7 cellular contexts compared by ENCODE assay signal in the genomic region with DNA sequence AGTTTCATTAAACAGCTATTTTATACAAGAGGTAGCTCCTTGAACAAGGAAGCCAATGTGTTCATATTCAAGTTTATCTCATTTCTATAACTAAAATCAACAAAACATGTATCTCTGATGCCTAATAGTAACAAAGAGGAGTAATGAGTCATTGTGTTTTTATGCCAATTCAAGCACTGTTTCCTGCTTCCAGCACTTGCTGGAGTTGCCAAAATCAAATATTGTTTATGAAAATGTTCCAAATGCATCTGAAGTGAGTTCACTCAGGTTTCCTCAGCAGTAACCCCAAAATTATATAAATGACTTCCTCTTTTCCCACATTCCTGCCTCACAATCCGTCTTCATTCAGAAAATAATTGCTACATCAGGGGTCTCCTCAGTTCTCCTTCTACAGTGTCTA. TPM values are rescaled to one million over a fixed set of nuclear protein-coding genes. Genes with fewer than 3 reads are reported as not detected.
A peak's percentile ranks its signal among the peaks of the same experiment; 100 is the strongest.
DNase-seq lines count a peak whose midpoint lies in the region; TF ChIP-seq lines count a peak whose summit lies in the region.
"Not testable (repeated sequence)": the region's sequence is repeated elsewhere in the genome, so short reads cannot be mapped to it uniquely, and the experiment has no call there.

No MANE protein-coding gene starts in this region.

- H3K27me3 ChIP-seq in GM23248 (replicated peaks; ENCODE audit: insufficient read depth); fibroblast of lung (ENCODE audit: control insufficient read depth, insufficient read depth, low read length): not testable (repeated sequence)

- not testable (repeated sequence) for H3K4me3 ChIP-seq in GM23248; LNCaP clone FGC (ENCODE audit: low read depth, low read length); astrocyte of the cerebellum (ENCODE audit: low read depth, low read length); choroid plexus epithelial cell (ENCODE audit: low read depth, low read length); fibroblast of lung (replicated peaks in 1 of 4; ENCODE audit: control extremely low read depth in 1 of 4, insufficient read depth in 1 of 4, low read depth in 3 of 4, low read length in 4 of 4)

- not testable (repeated sequence) for H3K4me1 ChIP-seq in GM23248 (ENCODE audit: insufficient read depth); fibroblast of lung (ENCODE audit: control insufficient read depth, extremely low read depth, insufficient read depth, low read length)

- H2AFZ ChIP-seq in GM23248; fibroblast of lung (ENCODE audit: low read length): not testable (repeated sequence)

- H3F3A ChIP-seq in GM23248 (ENCODE audit: insufficient read depth): not testable (repeated sequence)

- H3K79me2 ChIP-seq in GM23248 (ENCODE audit: insufficient read depth); fibroblast of lung (ENCODE audit: control insufficient read depth, insufficient read depth, low read length): not testable (repeated sequence)

- WGBS in GM23248 (ENCODE audit: low coverage in 1 of 2, low lambda C conversion rate in 2 of 2, missing lambda C conversion rate in 2 of 2), 2 experiments: 33 to 67% methylated on average over 1 of the region's 1 CpG

- not testable (repeated sequence) for TF ChIP-seq CTCF in AG09319 (IDR thresholded peaks at IDR 0.05; ENCODE audit: low read depth, low read length); LNCaP clone FGC (IDR thresholded peaks at IDR 0.05; ENCODE audit: control insufficient read depth, extremely low read depth, insufficient read depth); astrocyte of the cerebellum (IDR thresholded peaks at IDR 0.05; ENCODE audit: low read depth, low read length, missing control alignments); choroid plexus epithelial cell (conservative IDR thresholded peaks at IDR 0.05; ENCODE audit: low read depth, low read length); fibroblast of lung (conservative IDR thresholded peaks at IDR 0.05 in 1 of 2, IDR thresholded peaks at IDR 0.05 in 1 of 2; ENCODE audit: low read depth in 1 of 2, low read length in 2 of 2)

- in situ Hi-C loops in GM23248 (cut with MboI); astrocyte of the cerebellum (cut with HindIII; ENCODE audit: low sequenced_read_pairs): not testable (repeated sequence)

- peaks cover 33% of the 10 kb centered on the region; the same call in 1 of the 2 replicates for H3K36me3 ChIP-seq in GM23248 (ENCODE audit: low read depth)
- H3K36me3 ChIP-seq in fibroblast of lung (ENCODE audit: control insufficient read depth, insufficient read depth, low read length): not testable (repeated sequence)

- H3K9me2 ChIP-seq in GM23248 (ENCODE audit: insufficient read depth): not testable (repeated sequence)

- DNase-seq in AG09319 (ENCODE audit: extremely low read depth, low read depth): peak; percentile 2
- peak; percentile 13 for DNase-seq in GM23248
- DNase-seq in LNCaP clone FGC (ENCODE audit: low read depth): peak; percentile 2
- DNase-seq in astrocyte of the cerebellum (ENCODE audit: low read depth): peak; percentile 24
- peak; percentile 44 for DNase-seq in choroid plexus epithelial cell (ENCODE audit: low read depth)
- DNase-seq in fibroblast of lung (ENCODE audit: low read depth in 2 of 2): peak; percentile 50
- peak; percentile 54 for DNase-seq in glomerular endothelial cell (ENCODE audit: extremely low read depth, low read depth, low spot score)

- not testable (repeated sequence) for H4K20me1 ChIP-seq in GM23248 (ENCODE audit: insufficient read depth); fibroblast of lung (ENCODE audit: control insufficient read depth, extremely low read depth, insufficient read depth, low read length)

- H3K27ac ChIP-seq in GM23248; fibroblast of lung (ENCODE audit: insufficient read depth, low read length): not testable (repeated sequence)

- not testable (repeated sequence) for H3K9me3 ChIP-seq in GM23248 (ENCODE audit: low read depth); fibroblast of lung (ENCODE audit: control insufficient read depth, insufficient read depth, low read depth, low read length)

- not testable (repeated sequence) for H3K9ac ChIP-seq in GM23248; fibroblast of lung (ENCODE audit: insufficient read depth, low read length)

- not testable (repeated sequence) for H3K4me2 ChIP-seq in GM23248 (ENCODE audit: unreplicated experiment); fibroblast of lung (ENCODE audit: extremely low read depth, insufficient read depth, low read length)

RNA-seq across cellular contexts. Expression of gene ANKRD36B, which starts 39.2 kb away (rescaled TPM):
- total RNA-seq in GM23248 (2014; rRNA removed; shearing (Covaris generic)): 5.4 and 15.7 TPM in 2 replicates
- polyA plus RNA-seq in GM23248 (2016; fragmentation: Nextera tagmentation; extraction: Ambion mirVana): 6.2 and 9.8 TPM in 2 replicates
- total RNA-seq in fibroblast of lung: 23.1 and 26.7 TPM in 2 replicates
- 4.3 and 4.7 TPM in 2 replicates for polyA plus RNA-seq in fibroblast of lung
- 2.8 and 3.9 TPM in 2 replicates for polyA plus RNA-seq in fibroblast of lung (2012)
- 0.19 and 1.8 TPM in 2 replicates for polyA minus RNA-seq in fibroblast of lung (ENCODE audit: low replicate concordance)
- total RNA-seq in glomerular endothelial cell: 38.1 and 51.2 TPM in 2 replicates

Comparison
In these comparisons a context has a peak if more than half of its experiments do, and no peak if none do; other contexts are left out.
1. DNase-seq: peak in every context shown above with its lines; median percentile 54 in glomerular endothelial cell; 50 in fibroblast of lung; 44 in choroid plexus epithelial cell; 24 in astrocyte of the cerebellum; 13 in GM23248; 2 in AG09319; 2 in LNCaP clone FGC.